In genomic region chr3:139355502-139355901, GRCh38 we compare ENCODE assay signal across 13 cellular contexts. TPM values are rescaled to one million over a fixed set of nuclear protein-coding genes. Genes with fewer than 3 reads are reported as not detected.
DNase-seq lines count a peak whose midpoint lies in the region; ATAC-seq lines count a peak whose summit lies in the region.
"Had no signal": no experiment of that assay in that cellular context is flagged by ENCODE, and none has a peak within 500 bp of the region (broad histone marks: within the 10 kb centered on the region; RNA-seq: fewer than 3 reads in every experiment).

No MANE protein-coding gene starts in this region.

- H3K4me3 Mint-ChIP-seq in activated naive CD8-positive, alpha-beta T cell treated with anti-CD3 and anti-CD28 coated beads for 36 hours, result no peak overlapping the region

- peak overlapping the region; percentile 83 for H3K27ac Mint-ChIP-seq in activated naive CD8-positive, alpha-beta T cell treated with anti-CD3 and anti-CD28 coated beads for 36 hours

- H3K4me1 Mint-ChIP-seq in activated naive CD8-positive, alpha-beta T cell treated with anti-CD3 and anti-CD28 coated beads for 36 hours, result peaks cover 42% of the 10 kb centered on the region

- DNase-seq in GM03348 (ENCODE audit: low spot score), result peak; percentile 60
- DNase-seq in activated naive CD8-positive, alpha-beta T cell treated with anti-CD3 and anti-CD28 coated beads for 36 hours, result no peak
- peak; percentile 58 for DNase-seq in foreskin melanocyte
- DNase-seq in putamen (ENCODE audit: low spot score), result peak; percentile 64
- DNase-seq in D341Med (ENCODE audit: low spot score), result no peak
- DNase-seq in stimulated activated CD4-positive, alpha-beta T cell treated with anti-CD3 and anti-CD28 coated beads, Interleukin-15, amount 100 ng/mL, for 24 hours, result no peak
- DNase-seq: activated naive CD4-positive, alpha-beta T cell treated with Interleukin-2 at 50 U/mL for 16 hours; effector memory CD4-positive, alpha-beta T cell; GOT3; NCI-H187 treated with DMSO at 0.1 percent for 48 hours; small intestine had no signal

- H3K27me3 Mint-ChIP-seq in activated naive CD8-positive, alpha-beta T cell treated with anti-CD3 and anti-CD28 coated beads for 36 hours, result no peaks in the 10 kb centered on the region

- H3K9me3 Mint-ChIP-seq in activated naive CD8-positive, alpha-beta T cell treated with anti-CD3 and anti-CD28 coated beads for 36 hours, result no peaks in the 10 kb centered on the region

- ATAC-seq in GM21528 (IDR thresholded peaks at IDR 0.05; ENCODE audit: low FRiP score, unreplicated experiment), result no peak
- no peak for ATAC-seq in HG03521 (IDR thresholded peaks at IDR 0.05; ENCODE audit: unreplicated experiment)

- H3K36me3 Mint-ChIP-seq in activated naive CD8-positive, alpha-beta T cell treated with anti-CD3 and anti-CD28 coated beads for 36 hours, result peaks cover 35% of the 10 kb centered on the region

RNA-seq across cellular contexts. Expression of gene MRPS22, which starts 11.7 kb away (rescaled TPM):
- total RNA-seq in activated naive CD8-positive, alpha-beta T cell treated with anti-CD3 and anti-CD28 coated beads for 36 hours, result 10 to 100 TPM; 82.4 to 84.2 TPM

RNA-seq across cellular contexts. Expression of gene COPB2, which starts 33.9 kb away (rescaled TPM):
- total RNA-seq in activated naive CD8-positive, alpha-beta T cell treated with anti-CD3 and anti-CD28 coated beads for 36 hours, result 10 to 100 TPM; 86.6 to 91.0 TPM

Comparison
In these comparisons a context has a peak if more than half of its experiments do, and no peak if none do; other contexts are left out.
1. DNase-seq: peak in GM03348 (single experiment), foreskin melanocyte (single experiment) and putamen (single experiment); none in activated naive CD8-positive, alpha-beta T cell treated with anti-CD3 and anti-CD28 coated beads for 36 hours (single experiment), D341Med (single experiment) and stimulated activated CD4-positive, alpha-beta T cell treated with anti-CD3 and anti-CD28 coated beads, Interleukin-15, amount 100 ng/mL, for 24 hours (single experiment).